In genomic region chr1:88891318-88892145, GRCh38 we compare ENCODE assay signal across 8 cellular contexts. TPM values are rescaled to one million over a fixed set of nuclear protein-coding genes. Genes with fewer than 3 reads are reported as not detected.
DNase-seq lines count a peak whose midpoint lies in the region; FAIRE-seq and TF ChIP-seq lines count a peak whose summit lies in the region.

A gene with protein sequence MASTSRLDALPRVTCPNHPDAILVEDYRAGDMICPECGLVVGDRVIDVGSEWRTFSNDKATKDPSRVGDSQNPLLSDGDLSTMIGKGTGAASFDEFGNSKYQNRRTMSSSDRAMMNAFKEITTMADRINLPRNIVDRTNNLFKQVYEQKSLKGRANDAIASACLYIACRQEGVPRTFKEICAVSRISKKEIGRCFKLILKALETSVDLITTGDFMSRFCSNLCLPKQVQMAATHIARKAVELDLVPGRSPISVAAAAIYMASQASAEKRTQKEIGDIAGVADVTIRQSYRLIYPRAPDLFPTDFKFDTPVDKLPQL (minus strand): TSS chr1:88891567. CDS start chr1:88891499, 68 bp downstream.

- peak within 1 kb of the TSS; percentile 92 to 97 (median 94) for H3K27ac Mint-ChIP-seq in nephron
- H3K27ac Mint-ChIP-seq in stimulated activated naive CD8-positive, alpha-beta T cell treated with anti-CD3 and anti-CD28 coated beads, Interleukin-15, Interleukin-2, amounts not matched to agents 100 ng/mL and 50 ng/mL, for 24 hours, result peak within 1 kb of the TSS; percentile 93

- TF ChIP-seq CTCF in fibroblast of the aortic adventitia (IDR thresholded peaks at IDR 0.05; ENCODE audit: insufficient read depth, low read length), result no peak
- no peak for TF ChIP-seq CTCF in nephron (IDR thresholded peaks at IDR 0.05; ENCODE audit: unreplicated experiment in 3 of 3)

- DNase-seq in EL, result peak; percentile 97
- DNase-seq in H54 (ENCODE audit: insufficient read length, low spot score), result peak; percentile 57
- peak; percentile 93 for DNase-seq in M059J (ENCODE audit: low read depth)
- peak; percentile 85 to 87 for DNase-seq in SHP77 (lab: John Stamatoyannopoulos, UW)
- peak; percentile 90 for DNase-seq in activated effector memory CD4-positive, alpha-beta T cell treated with Interleukin-2 at 50 U/mL for 16 hours
- DNase-seq in fibroblast of the aortic adventitia (ENCODE audit: low read depth), result peak; percentile 97

- H3K9me3 Mint-ChIP-seq in nephron, result no peaks in the 10 kb centered on the region
- no peaks in the 10 kb centered on the region for H3K9me3 Mint-ChIP-seq in stimulated activated naive CD8-positive, alpha-beta T cell treated with anti-CD3 and anti-CD28 coated beads, Interleukin-15, Interleukin-2, amounts not matched to agents 100 ng/mL and 50 ng/mL, for 24 hours

- peaks cover 5% of the 10 kb centered on the region for H3K36me3 Mint-ChIP-seq in nephron (ENCODE audit: low read depth)
- peaks cover 25% of the 10 kb centered on the region for H3K36me3 Mint-ChIP-seq in stimulated activated naive CD8-positive, alpha-beta T cell treated with anti-CD3 and anti-CD28 coated beads, Interleukin-15, Interleukin-2, amounts not matched to agents 100 ng/mL and 50 ng/mL, for 24 hours (ENCODE audit: low read depth)

- H3K4me3 Mint-ChIP-seq in nephron, result peak within 1 kb of the TSS; percentile 96 to 98 (median 97)
- H3K4me3 Mint-ChIP-seq in stimulated activated naive CD8-positive, alpha-beta T cell treated with anti-CD3 and anti-CD28 coated beads, Interleukin-15, Interleukin-2, amounts not matched to agents 100 ng/mL and 50 ng/mL, for 24 hours, result peak within 1 kb of the TSS; percentile 91

- H3K27me3 Mint-ChIP-seq in nephron (ENCODE audit: low read depth), result no peaks in the 10 kb centered on the region
- H3K27me3 Mint-ChIP-seq in stimulated activated naive CD8-positive, alpha-beta T cell treated with anti-CD3 and anti-CD28 coated beads, Interleukin-15, Interleukin-2, amounts not matched to agents 100 ng/mL and 50 ng/mL, for 24 hours, result no peaks in the 10 kb centered on the region

- H3K4me1 Mint-ChIP-seq in nephron, result peaks cover 26% of the 10 kb centered on the region
- H3K4me1 Mint-ChIP-seq in stimulated activated naive CD8-positive, alpha-beta T cell treated with anti-CD3 and anti-CD28 coated beads, Interleukin-15, Interleukin-2, amounts not matched to agents 100 ng/mL and 50 ng/mL, for 24 hours (ENCODE audit: low read depth), result peaks cover 49% of the 10 kb centered on the region

- H3K4me3 ChIP-seq in fibroblast of the aortic adventitia (ENCODE audit: low read depth, low read length), result peak within 1 kb of the TSS; percentile 98

- peak; percentile 99 for TF ChIP-seq POLR2A in H54 (IDR thresholded peaks at IDR 0.05; ENCODE audit: low read depth, low read length)

- peak; percentile 100 for FAIRE-seq in H54 (lab: Jason Lieb, UNC)

RNA-seq across cellular contexts. Expression of the gene that starts here (rescaled TPM):
- total RNA-seq in M059J (2014; rRNA removed; shearing (Covaris generic)), result 51.2 and 53.3 TPM in 2 replicates
- 14.1 and 36.7 TPM in 2 replicates for total RNA-seq in fibroblast of the aortic adventitia (ENCODE audit: low replicate concordance)

Comparison
In these comparisons a context has a peak if more than half of its experiments do, and no peak if none do; other contexts are left out.
1. Peak in every context shown above with its lines: DNase-seq and H3K4me3 ChIP-seq.